ENCODE assay signal across 7 cellular contexts in genomic region chr7:131431289-131431688, GRCh38.
DNase-seq lines count a peak whose midpoint lies in the region; TF ChIP-seq lines count a peak whose summit lies in the region.

No MANE protein-coding gene starts in this region.

- TF ChIP-seq CTCF in tibial nerve (IDR thresholded peaks at IDR 0.05) = no peak

- no peaks in the 10 kb centered on the region for H3K9me3 ChIP-seq in tibial nerve

- no peak overlapping the region for H3K4me3 ChIP-seq in tibial nerve

- H3K27ac ChIP-seq in tibial nerve = peak overlapping the region in 3 of 4 donors; percentile 48 to 89 (median 89)

- TF ChIP-seq EP300 in tibial nerve (IDR thresholded peaks at IDR 0.05) = peak in 1 of 2 donors; percentile 37

- WGBS in tibial nerve, 2 donors = 35 to 36% methylated on average over 3 of the region's 3 CpGs

- TF ChIP-seq POLR2A in tibial nerve (IDR thresholded peaks at IDR 0.05) = no peak

- no peaks in the 10 kb centered on the region for H3K27me3 ChIP-seq in tibial nerve

- peak; percentile 42 to 52 for DNase-seq in NCI-H187 (lab: John Stamatoyannopoulos, UW)
- peak in 48 of 56 donors; percentile 2 to 88 (median 50) for DNase-seq in amygdala (lab: John Stamatoyannopoulos, UW)
- peak; percentile 53 to 81 for DNase-seq in hippocampal formation (lab: John Stamatoyannopoulos, UW)
- peak in 1 of 2 donors; percentile 30 for DNase-seq in tibial nerve (ENCODE audit: low spot score in 2 of 2)
- DNase-seq in UCSD-AML1 (lab: John Stamatoyannopoulos, UW; ENCODE audit: unreplicated experiment) = no peak
- no peak for DNase-seq in Kasumi-1 (lab: John Stamatoyannopoulos, UW)
- no peak for DNase-seq in activated gamma-delta T cell (lab: John Stamatoyannopoulos, UW)

- peaks cover 0 to 14% (median 0%) of the 10 kb centered on the region in 3 donors for H3K36me3 ChIP-seq in tibial nerve

- peaks cover 0 to 70% (median 16%) of the 10 kb centered on the region in 4 donors for H3K4me1 ChIP-seq in tibial nerve

Comparison
In these comparisons a context has a peak if more than half of its experiments do, and no peak if none do; other contexts are left out.
1. DNase-seq: peak in NCI-H187 (2 of 2), amygdala (48 of 56) and hippocampal formation (2 of 2); none in UCSD-AML1 (single experiment), Kasumi-1 (0 of 2) and activated gamma-delta T cell (single experiment).